In the genomic region with DNA sequence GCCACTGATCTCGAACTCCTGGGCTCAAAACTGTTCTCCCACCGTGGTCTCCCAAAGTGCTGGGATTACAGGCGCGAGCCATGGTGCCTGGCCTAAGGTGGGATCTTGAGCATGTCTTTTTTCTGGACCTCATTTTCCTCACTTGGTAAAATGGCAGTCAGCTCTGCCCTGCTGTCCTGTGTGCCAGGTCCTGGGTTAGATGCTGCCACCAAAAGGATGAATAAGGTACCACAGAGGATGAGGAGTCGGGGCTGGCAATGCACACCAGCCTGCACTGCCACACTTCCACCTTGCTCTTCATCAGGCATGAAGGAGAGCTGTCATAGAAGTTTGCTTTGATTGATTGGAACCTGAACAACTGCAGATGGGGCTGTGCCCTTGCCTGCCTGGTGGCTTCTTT, we compare ENCODE assay signal across 9 cellular contexts. TPM values are rescaled to one million over a fixed set of nuclear protein-coding genes. Genes with fewer than 3 reads are reported as not detected.
DNase-seq lines count a peak whose midpoint lies in the region; ATAC-seq and TF ChIP-seq lines count a peak whose summit lies in the region.
"Had no signal": no experiment of that assay in that cellular context is flagged by ENCODE, and none has a peak within 500 bp of the region (broad histone marks: within the 10 kb centered on the region; RNA-seq: fewer than 3 reads in every experiment).

No MANE protein-coding gene starts in this region.

- H3K27me3 Mint-ChIP-seq in GM23338 (ENCODE audit: insufficient read depth, low read depth, poor library complexity), result peaks cover 2% of the 10 kb centered on the region

- H3F3A ChIP-seq in GM23338 (replicated peaks; ENCODE audit: low read depth), result peaks cover 7% of the 10 kb centered on the region; the same call in 1 of the 2 replicates

- H3K4me3 Mint-ChIP-seq in GM23338, result no peak overlapping the region

- peak overlapping the region in 4 of 11 experiments; percentile 2 to 56 (median 20); a peak in 2 of 22 replicates for H3K9ac ChIP-seq in BLaER1 treated with 17β-estradiol and CSF1 and Interleukin-3, amounts not matched to agents 10 nM and 100 nM

- H3K9me3 Mint-ChIP-seq in GM23338, result no peaks in the 10 kb centered on the region

- TF ChIP-seq CTCF in GM23338 (conservative IDR thresholded peaks at IDR 0.05; ENCODE audit: low read depth in 2 of 2) (peak; percentile 32 to 64), WI38 (IDR thresholded peaks at IDR 0.05; ENCODE audit: low read depth, low read length) (0 out of 2 replicates have a peak, but pooled peaks have one; percentile 6)

- peaks cover 25 to 68% (median 49%) of the 10 kb centered on the region in 10 experiments for H3K4me1 ChIP-seq in BLaER1 treated with 17β-estradiol and CSF1 and Interleukin-3, amounts not matched to agents 10 nM and 100 nM
- no peaks in the 10 kb centered on the region for H3K4me1 ChIP-seq in GM23338 (ENCODE audit: insufficient read depth)

- no peaks in the 10 kb centered on the region for H3K9me3 ChIP-seq in BLaER1 treated with 17β-estradiol and CSF1 and Interleukin-3, amounts not matched to agents 10 nM and 100 nM (replicated peaks in 1 of 11)

- no peaks in the 10 kb centered on the region for H3K4me1 Mint-ChIP-seq in GM23338

- no peak overlapping the region for H3K27ac Mint-ChIP-seq in GM23338

- H3K36me3 Mint-ChIP-seq in GM23338 (ENCODE audit: low read depth), result peaks cover 13% of the 10 kb centered on the region

- peaks cover 25 to 99% (median 85%) of the 10 kb centered on the region in 11 experiments; a peak in 20 of 22 replicates for H4K20me1 ChIP-seq in BLaER1 treated with 17β-estradiol and CSF1 and Interleukin-3, amounts not matched to agents 10 nM and 100 nM
- peaks cover 5% of the 10 kb centered on the region; the same call in 1 of the 2 replicates for H4K20me1 ChIP-seq in GM23338 (replicated peaks; ENCODE audit: insufficient read depth)

- intact Hi-C loops in left colon (cut with DNase I, micrococcal nuclease), result no loop called here

- ATAC-seq in GM23338 (peak; percentile 92), left colon (peak; percentile 69), HG03378 (IDR thresholded peaks at IDR 0.05; ENCODE audit: unreplicated experiment) (no peak), HG02973 (IDR thresholded peaks at IDR 0.05; ENCODE audit: unreplicated experiment) (no peak)

- H3K27ac ChIP-seq in BLaER1 treated with 17β-estradiol and CSF1 and Interleukin-3, amounts not matched to agents 10 nM and 100 nM, result peak overlapping the region in 5 of 11 experiments; percentile 6 to 77 (median 34); a peak in 6 of 22 replicates
- H3K27ac ChIP-seq in GM23338 (ENCODE audit: low read depth), result no peak overlapping the region

- no peak overlapping the region for H2AFZ ChIP-seq in GM23338

- DNase-seq in GM23338 (ENCODE audit: low spot score) (peak; percentile 53), left colon (no peak), HK-2 (ENCODE audit: unreplicated experiment) (no peak), A172 (ENCODE audit: low spot score) (no peak)

- peaks cover 50 to 84% (median 68%) of the 10 kb centered on the region in 11 experiments for H3K36me3 ChIP-seq in BLaER1 treated with 17β-estradiol and CSF1 and Interleukin-3, amounts not matched to agents 10 nM and 100 nM
- H3K36me3 ChIP-seq in GM23338 (ENCODE audit: insufficient read depth), result no peaks in the 10 kb centered on the region

- peaks cover 10% of the 10 kb centered on the region for H3K79me2 ChIP-seq in GM23338 (replicated peaks; ENCODE audit: insufficient read depth)

- no peak overlapping the region for H3K4me3 ChIP-seq in BLaER1 treated with 17β-estradiol and CSF1 and Interleukin-3, amounts not matched to agents 10 nM and 100 nM
- H3K4me3 ChIP-seq in GM23338 (no peak overlapping the region), WI38 (ENCODE audit: low read depth, low read length) (no peak overlapping the region)

- H3K4me2 ChIP-seq in BLaER1 treated with 17β-estradiol and CSF1 and Interleukin-3, amounts not matched to agents 10 nM and 100 nM, result peak overlapping the region in 6 of 11 experiments; percentile 6 to 59 (median 38); a peak in 6 of 22 replicates
- H3K4me2 ChIP-seq in GM23338, result no peak overlapping the region

- H3K9me2 ChIP-seq in GM23338 (ENCODE audit: insufficient read depth), result no peaks in the 10 kb centered on the region

- no peaks in the 10 kb centered on the region for H3K27me3 ChIP-seq in BLaER1 treated with 17β-estradiol and CSF1 and Interleukin-3, amounts not matched to agents 10 nM and 100 nM
- no peaks in the 10 kb centered on the region for H3K27me3 ChIP-seq in GM23338 (ENCODE audit: insufficient read depth)

TF ChIP-seq in GM23338, 12 proteins besides CTCF, POLR2A, EP300 and RAD21 (continues in another document):
- no peak for TF ChIP-seq EZH2 (IDR thresholded peaks at IDR 0.05; ENCODE audit: low read depth, unreplicated experiment)
- no peak for TF ChIP-seq ZNF114 (CRISPR knock-in tag; IDR thresholded peaks at IDR 0.05)
- TF ChIP-seq POLR2AphosphoS5 (IDR thresholded peaks at IDR 0.05; ENCODE audit: low read depth), result no peak
- TF ChIP-seq EZH2phosphoT487 (IDR thresholded peaks at IDR 0.05; ENCODE audit: unreplicated experiment), result no peak
- TF ChIP-seq, protein P1, sequence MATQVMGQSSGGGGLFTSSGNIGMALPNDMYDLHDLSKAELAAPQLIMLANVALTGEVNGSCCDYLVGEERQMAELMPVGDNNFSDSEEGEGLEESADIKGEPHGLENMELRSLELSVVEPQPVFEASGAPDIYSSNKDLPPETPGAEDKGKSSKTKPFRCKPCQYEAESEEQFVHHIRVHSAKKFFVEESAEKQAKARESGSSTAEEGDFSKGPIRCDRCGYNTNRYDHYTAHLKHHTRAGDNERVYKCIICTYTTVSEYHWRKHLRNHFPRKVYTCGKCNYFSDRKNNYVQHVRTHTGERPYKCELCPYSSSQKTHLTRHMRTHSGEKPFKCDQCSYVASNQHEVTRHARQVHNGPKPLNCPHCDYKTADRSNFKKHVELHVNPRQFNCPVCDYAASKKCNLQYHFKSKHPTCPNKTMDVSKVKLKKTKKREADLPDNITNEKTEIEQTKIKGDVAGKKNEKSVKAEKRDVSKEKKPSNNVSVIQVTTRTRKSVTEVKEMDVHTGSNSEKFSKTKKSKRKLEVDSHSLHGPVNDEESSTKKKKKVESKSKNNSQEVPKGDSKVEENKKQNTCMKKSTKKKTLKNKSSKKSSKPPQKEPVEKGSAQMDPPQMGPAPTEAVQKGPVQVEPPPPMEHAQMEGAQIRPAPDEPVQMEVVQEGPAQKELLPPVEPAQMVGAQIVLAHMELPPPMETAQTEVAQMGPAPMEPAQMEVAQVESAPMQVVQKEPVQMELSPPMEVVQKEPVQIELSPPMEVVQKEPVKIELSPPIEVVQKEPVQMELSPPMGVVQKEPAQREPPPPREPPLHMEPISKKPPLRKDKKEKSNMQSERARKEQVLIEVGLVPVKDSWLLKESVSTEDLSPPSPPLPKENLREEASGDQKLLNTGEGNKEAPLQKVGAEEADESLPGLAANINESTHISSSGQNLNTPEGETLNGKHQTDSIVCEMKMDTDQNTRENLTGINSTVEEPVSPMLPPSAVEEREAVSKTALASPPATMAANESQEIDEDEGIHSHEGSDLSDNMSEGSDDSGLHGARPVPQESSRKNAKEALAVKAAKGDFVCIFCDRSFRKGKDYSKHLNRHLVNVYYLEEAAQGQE (IDR thresholded peaks at IDR 0.05; ENCODE audit: unreplicated experiment), result no peak
- TF ChIP-seq ZNF331 (CRISPR knock-in tag; IDR thresholded peaks at IDR 0.05; ENCODE audit: low read depth), result no peak
- no peak for TF ChIP-seq CREB1 (CRISPR knock-in tag; IDR thresholded peaks at IDR 0.05; ENCODE audit: low read depth)
- TF ChIP-seq NANOG (IDR thresholded peaks at IDR 0.05; ENCODE audit: borderline replicate concordance), result no peak

RNA-seq across cellular contexts. Expression of a gene that starts 32.3 kb away (rescaled TPM):
- 77.8 and 79.7 TPM in 2 replicates for total RNA-seq in GM23338 (2014; rRNA removed; shearing (Covaris generic))
- 33.4 and 36.2 TPM in 2 replicates for polyA plus RNA-seq in GM23338 (2016; fragmentation: Nextera tagmentation; extraction: Ambion mirVana)
- total RNA-seq in left colon, result 100 to 1,000 TPM; 271 to 289 TPM
- total RNA-seq in A172 (2014; rRNA removed; shearing (Covaris generic)), result 34.3 and 41.2 TPM in 2 replicates

RNA-seq across cellular contexts. Expression of a gene that starts 32.7 kb away (rescaled TPM):
- 108 and 115 TPM in 2 replicates for total RNA-seq in GM23338 (2014; rRNA removed; shearing (Covaris generic))
- 49.4 and 52.4 TPM in 2 replicates for polyA plus RNA-seq in GM23338 (2016; fragmentation: Nextera tagmentation; extraction: Ambion mirVana)
- 10 to 100 TPM; 32.1 to 35.3 TPM for total RNA-seq in left colon
- total RNA-seq in A172 (2014; rRNA removed; shearing (Covaris generic)), result 63.7 and 71.3 TPM in 2 replicates

RNA-seq across cellular contexts. Expression of a gene that starts 43.1 kb away (rescaled TPM):
- total RNA-seq in GM23338 (2014; rRNA removed; shearing (Covaris generic)), result 18.6 and 19.0 TPM in 2 replicates
- 26.5 and 28.7 TPM in 2 replicates for polyA plus RNA-seq in GM23338 (2016; fragmentation: Nextera tagmentation; extraction: Ambion mirVana)
- 10 to 100 TPM; 10.9 to 15.9 TPM for total RNA-seq in left colon
- 11.8 and 27.8 TPM in 2 replicates for total RNA-seq in A172 (2014; rRNA removed; shearing (Covaris generic))

RNA-seq across cellular contexts. Expression of a gene that starts 54.6 kb away (rescaled TPM):
- 43.0 and 47.2 TPM in 2 replicates for total RNA-seq in GM23338 (2014; rRNA removed; shearing (Covaris generic))
- 26.7 and 27.3 TPM in 2 replicates for polyA plus RNA-seq in GM23338 (2016; fragmentation: Nextera tagmentation; extraction: Ambion mirVana)
- 10 to 100 TPM; 57.5 to 66.7 TPM for total RNA-seq in left colon
- 6.2 and 7.2 TPM in 2 replicates for total RNA-seq in A172 (2014; rRNA removed; shearing (Covaris generic))

RNA-seq across cellular contexts. Expression of a gene that starts 59.6 kb away (rescaled TPM):
- 0.35 and 0.47 TPM in 2 replicates for total RNA-seq in GM23338 (2014; rRNA removed; shearing (Covaris generic))
- polyA plus RNA-seq in GM23338 (2016; fragmentation: Nextera tagmentation; extraction: Ambion mirVana), result 0.45 and 0.50 TPM in 2 replicates
- 1 to 10 TPM in 1 of 2 donors, under 1 TPM in 1; 0.37 to 2.0 TPM for total RNA-seq in left colon
- 2.8 and 3.5 TPM in 2 replicates for total RNA-seq in A172 (2014; rRNA removed; shearing (Covaris generic))
- total RNA-seq: mononuclear cell had no signal

Comparison
In these comparisons a context has a peak if more than half of its experiments do, and no peak if none do; other contexts are left out.
1. ATAC-seq: peak in GM23338 (single experiment) and left colon (single experiment); none in HG03378 (single experiment) and HG02973 (single experiment).